Comparison of ENCODE assay signal across 2 cellular contexts in the genomic region with DNA sequence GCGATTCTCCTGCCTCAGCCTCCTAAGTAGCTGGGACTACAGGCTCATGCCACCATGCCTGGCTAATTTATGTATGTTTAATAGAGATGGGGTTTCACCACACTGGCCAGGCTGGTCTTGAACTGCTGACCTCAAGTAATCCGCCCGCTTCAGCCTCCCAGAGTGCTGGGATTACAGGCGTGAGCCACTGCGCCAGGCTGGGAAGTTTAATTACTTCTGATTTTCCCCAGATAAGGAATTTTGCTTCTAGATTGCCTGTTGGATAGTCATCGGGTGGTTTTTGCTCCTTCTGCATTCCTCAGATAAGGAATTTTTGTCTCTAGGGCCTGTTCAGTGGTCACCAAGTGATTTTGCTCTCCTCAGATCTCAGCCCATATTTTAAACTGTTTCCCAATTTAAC.
TF ChIP-seq lines count a peak whose summit lies in the region.

No MANE protein-coding gene starts in this region.

TF ChIP-seq in IMR-90, 13 proteins besides CTCF, POLR2A, EP300 and RAD21:
- TF ChIP-seq CEBPB (IDR thresholded peaks at IDR 0.05; ENCODE audit: low read depth, low read length) (no peak), MXI1 (IDR thresholded peaks at IDR 0.05; ENCODE audit: borderline replicate concordance, low read depth, low read length) (no peak), CHD1 (IDR thresholded peaks at IDR 0.05; ENCODE audit: low read depth, low read length) (no peak), ELK1 (IDR thresholded peaks at IDR 0.05; ENCODE audit: borderline replicate concordance, low read depth, low read length) (no peak), BHLHE40 (IDR thresholded peaks at IDR 0.05; ENCODE audit: low read depth, low read length) (no peak), SMC3 (IDR thresholded peaks at IDR 0.05; ENCODE audit: low read depth, low read length) (no peak), MAFK (IDR thresholded peaks at IDR 0.05; ENCODE audit: low read depth, low read length) (no peak), FOS (IDR thresholded peaks at IDR 0.05; ENCODE audit: low read depth, low read length) (no peak), USF2 (IDR thresholded peaks at IDR 0.05; ENCODE audit: low read depth, low read length) (no peak), MAZ (IDR thresholded peaks at IDR 0.05; ENCODE audit: borderline replicate concordance, low read depth, low read length) (no peak), NFE2L2 (IDR thresholded peaks at IDR 0.05; ENCODE audit: low read depth, low read length) (no peak), RFX5 (IDR thresholded peaks at IDR 0.05; ENCODE audit: low read depth, low read length) (no peak), RCOR1 (IDR thresholded peaks at IDR 0.05; ENCODE audit: insufficient replicate concordance, low read length) (no peak)

TF ChIP-seq in K562, 482 proteins besides CTCF, POLR2A, EP300 and RAD21:
- TF ChIP-seq NCOA4 (IDR thresholded peaks at IDR 0.05; ENCODE audit: partially characterized antibody) = no peak
- TF ChIP-seq ZNF121 (CRISPR knock-in tag; conservative IDR thresholded peaks at IDR 0.05) = no peak
- peak; percentile 11; the same call in 1 of the 2 replicates for TF ChIP-seq TAL1 (IDR thresholded peaks at IDR 0.05)
- TF ChIP-seq TEAD4 (IDR thresholded peaks at IDR 0.05; ENCODE audit: low read length) = peak; percentile 12; the same call in 1 of the 2 replicates
- TF ChIP-seq TEAD4 (CRISPR knock-in tag; IDR thresholded peaks at IDR 0.05; ENCODE audit: borderline replicate concordance) = no peak
- peak; percentile 44; the same call in 1 of the 2 replicates for TF ChIP-seq HES1 (IDR thresholded peaks at IDR 0.05; ENCODE audit: low read depth)
- TF ChIP-seq, protein P1, sequence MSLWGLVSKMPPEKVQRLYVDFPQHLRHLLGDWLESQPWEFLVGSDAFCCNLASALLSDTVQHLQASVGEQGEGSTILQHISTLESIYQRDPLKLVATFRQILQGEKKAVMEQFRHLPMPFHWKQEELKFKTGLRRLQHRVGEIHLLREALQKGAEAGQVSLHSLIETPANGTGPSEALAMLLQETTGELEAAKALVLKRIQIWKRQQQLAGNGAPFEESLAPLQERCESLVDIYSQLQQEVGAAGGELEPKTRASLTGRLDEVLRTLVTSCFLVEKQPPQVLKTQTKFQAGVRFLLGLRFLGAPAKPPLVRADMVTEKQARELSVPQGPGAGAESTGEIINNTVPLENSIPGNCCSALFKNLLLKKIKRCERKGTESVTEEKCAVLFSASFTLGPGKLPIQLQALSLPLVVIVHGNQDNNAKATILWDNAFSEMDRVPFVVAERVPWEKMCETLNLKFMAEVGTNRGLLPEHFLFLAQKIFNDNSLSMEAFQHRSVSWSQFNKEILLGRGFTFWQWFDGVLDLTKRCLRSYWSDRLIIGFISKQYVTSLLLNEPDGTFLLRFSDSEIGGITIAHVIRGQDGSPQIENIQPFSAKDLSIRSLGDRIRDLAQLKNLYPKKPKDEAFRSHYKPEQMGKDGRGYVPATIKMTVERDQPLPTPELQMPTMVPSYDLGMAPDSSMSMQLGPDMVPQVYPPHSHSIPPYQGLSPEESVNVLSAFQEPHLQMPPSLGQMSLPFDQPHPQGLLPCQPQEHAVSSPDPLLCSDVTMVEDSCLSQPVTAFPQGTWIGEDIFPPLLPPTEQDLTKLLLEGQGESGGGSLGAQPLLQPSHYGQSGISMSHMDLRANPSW (CRISPR knock-in tag; IDR thresholded peaks at IDR 0.05) = no peak
- TF ChIP-seq DMBX1 (CRISPR knock-in tag; IDR thresholded peaks at IDR 0.05; ENCODE audit: borderline replicate concordance) = no peak
- TF ChIP-seq CBFA2T3 (IDR thresholded peaks at IDR 0.05) = peak; percentile 35
TF ChIP-seq in K562: peak in this region for 4.
